20 cellular contexts compared by ENCODE assay signal in genomic region chr11:8584511-8584910, GRCh38. TPM values are rescaled to one million over a fixed set of nuclear protein-coding genes. Genes with fewer than 3 reads are reported as not detected.
DNase-seq lines count a peak whose midpoint lies in the region; ATAC-seq and TF ChIP-seq lines count a peak whose summit lies in the region.
"Had no signal": no experiment of that assay in that cellular context is flagged by ENCODE, and none has a peak within 500 bp of the region (broad histone marks: within the 10 kb centered on the region; RNA-seq: fewer than 3 reads in every experiment).

No MANE protein-coding gene starts in this region.

- TF ChIP-seq CTCF in HEK293 (tag by site-specific recombination; IDR thresholded peaks at IDR 0.05): no peak
- peak; percentile 18 for TF ChIP-seq CTCF in endodermal cell (conservative IDR thresholded peaks at IDR 0.05)
- no peak for TF ChIP-seq CTCF in lower leg skin (IDR thresholded peaks at IDR 0.05)

- 84% methylated on average over 2 of the region's 2 CpGs; no CpG with 5 or more reads in 1 of the 2 experiments for WGBS in endodermal cell (ENCODE audit: insufficient coverage in 1 of 2, insufficient read length in 1 of 2), 2 experiments
- WGBS in lower leg skin, 2 donors: 67 to 71% methylated on average over 2 of the region's 2 CpGs

- H3K9me3 ChIP-seq in HEK293 (ENCODE audit: control insufficient read depth, insufficient read depth, low read depth, low read length) (no peaks in the 10 kb centered on the region), endodermal cell (ENCODE audit: control insufficient read depth, low read length) (peaks cover 20% of the 10 kb centered on the region)
- H3K9me3 ChIP-seq: pancreas, suprapubic skin had no signal

- H3K4me3 ChIP-seq in HEK293 (ENCODE audit: low read depth, low read length): no peak overlapping the region
- no peak overlapping the region for H3K4me3 ChIP-seq in endodermal cell (ENCODE audit: low read length)
- no peak overlapping the region for H3K4me3 ChIP-seq in lower leg skin (ENCODE audit: low read depth, poor library complexity, severe bottlenecking)
- H3K4me3 ChIP-seq: cardiac muscle cell, pancreas, suprapubic skin had no signal

- H3K4me3 Mint-ChIP-seq in endodermal cell: no peak overlapping the region
- H3K4me3 Mint-ChIP-seq: activated naive CD8-positive, alpha-beta T cell treated with anti-CD3 and anti-CD28 coated beads, Interleukin-2, amount 10 ng/mL, durations not matched to agents 7 days and 5 days; activated T-helper 1 cell treated with anti-CD3 and anti-CD28 coated beads, Interleukin-12 subunit alpha, Interleukin-12 subunit beta, Interleukin-2, Interleukin-4 antibody, amounts not matched to agents 30 ng/mL and 10 ng/mL and 1 ng/mL, durations not matched to agents 14 hours and 24 hours and 36 hours; T-helper 17 cell had no signal

- H3K4me1 Mint-ChIP-seq in endodermal cell: peaks cover 6% of the 10 kb centered on the region
- H3K4me1 Mint-ChIP-seq: activated naive CD8-positive, alpha-beta T cell treated with anti-CD3 and anti-CD28 coated beads, Interleukin-2, amount 10 ng/mL, durations not matched to agents 7 days and 5 days; T-helper 17 cell had no signal

- no peak for TF ChIP-seq POLR2A in lower leg skin (IDR thresholded peaks at IDR 0.05)

- no peaks in the 10 kb centered on the region for H3K27me3 ChIP-seq in endodermal cell (ENCODE audit: control insufficient read depth, insufficient read depth, low read length, poor library complexity, severe bottlenecking)
- H3K27me3 ChIP-seq: cardiac muscle cell, pancreas had no signal

- no peak overlapping the region for H3K9ac ChIP-seq in endodermal cell (ENCODE audit: extremely low read depth, low read length, poor library complexity, severe bottlenecking)

- no peaks in the 10 kb centered on the region for H3K27me3 Mint-ChIP-seq in endodermal cell (ENCODE audit: insufficient read depth)

- H3K27ac Mint-ChIP-seq in endodermal cell: no peak overlapping the region
- H3K27ac Mint-ChIP-seq: activated naive CD8-positive, alpha-beta T cell treated with anti-CD3 and anti-CD28 coated beads, Interleukin-2, amount 10 ng/mL, durations not matched to agents 7 days and 5 days; activated T-helper 1 cell treated with anti-CD3 and anti-CD28 coated beads, Interleukin-12 subunit alpha, Interleukin-12 subunit beta, Interleukin-2, Interleukin-4 antibody, amounts not matched to agents 30 ng/mL and 10 ng/mL and 1 ng/mL, durations not matched to agents 14 hours and 24 hours and 36 hours; T-helper 17 cell had no signal

- H3K4me1 ChIP-seq in HEK293 (ENCODE audit: control insufficient read depth, insufficient read depth, low read length): no peaks in the 10 kb centered on the region
- peaks cover 3% of the 10 kb centered on the region for H3K4me1 ChIP-seq in endodermal cell (ENCODE audit: control insufficient read depth, insufficient read depth, low read length)
- H3K4me1 ChIP-seq: pancreas, suprapubic skin had no signal

- no peak for ATAC-seq in GM21447 (IDR thresholded peaks at IDR 0.05; ENCODE audit: unreplicated experiment)
- ATAC-seq: T-helper 17 cell had no signal

- peaks cover 4% of the 10 kb centered on the region for H3K36me3 Mint-ChIP-seq in endodermal cell (ENCODE audit: low read depth)

- CTCF ChIA-PET in HEK293 (lab: Yijun Ruan, JAX): interaction anchor here (0.8 to 1.4 kb wide), 3 partner anchors 9 to 27 kb away, joined by 3 to 6 read pairs (median 3); no protein-coding TSS in a partner anchor

- peaks cover 9% of the 10 kb centered on the region for H3K9me3 Mint-ChIP-seq in endodermal cell
- H3K9me3 Mint-ChIP-seq: activated T-helper 1 cell treated with anti-CD3 and anti-CD28 coated beads, Interleukin-12 subunit alpha, Interleukin-12 subunit beta, Interleukin-2, Interleukin-4 antibody, amounts not matched to agents 30 ng/mL and 10 ng/mL and 1 ng/mL, durations not matched to agents 14 hours and 24 hours and 36 hours had no signal

- H3K27ac ChIP-seq in HEK293 (ENCODE audit: extremely low read depth, low read depth, low read length) (no peak overlapping the region), endodermal cell (ENCODE audit: low read depth, low read length) (no peak overlapping the region)
- H3K27ac ChIP-seq: cardiac muscle cell, HL-60, pancreas, suprapubic skin had no signal

- H3K36me3 ChIP-seq in HEK293 (ENCODE audit: control insufficient read depth in 2 of 2, insufficient read depth in 1 of 2, low read length in 2 of 2): no peaks in the 10 kb centered on the region
- no peaks in the 10 kb centered on the region for H3K36me3 ChIP-seq in endodermal cell (ENCODE audit: control insufficient read depth, insufficient read depth, low read length)
- H3K36me3 ChIP-seq: cardiac muscle cell, pancreas, suprapubic skin had no signal

- DNase-seq in DMS153 (lab: John Stamatoyannopoulos, UW) (peak; percentile 90), NCI-H774 (lab: John Stamatoyannopoulos, UW) (peak; percentile 32), endodermal cell (peak; percentile 52), lower leg skin (ENCODE audit: low spot score in 2 of 2) (no peak)
- DNase-seq in stimulated activated CD8-positive, alpha-beta memory T cell treated with anti-CD3 and anti-CD28 coated beads, Interleukin-4, amount 100 ng/mL, for 48 hours: no peak
- DNase-seq: activated naive CD8-positive, alpha-beta T cell treated with anti-CD3 and anti-CD28 coated beads, Interleukin-2, amount 10 ng/mL, durations not matched to agents 7 days and 5 days; DMS79; effector CD4-positive, alpha-beta T cell; hippocampal formation; KBM-7; NCI-H1048; pancreas; stimulated activated CD4-positive, alpha-beta T cell treated with anti-CD3 and anti-CD28 coated beads, Interleukin-4, amount 100 ng/mL, for 24 hours; T-helper 17 cell had no signal

- intact Hi-C loops in lower leg skin (cut with DNase I; ENCODE audit: low total_unique reads): no loop called here

- POLR2A ChIA-PET in HEK293 (lab: Yijun Ruan, JAX): interaction anchor here (0.6 to 1.2 kb wide), 3 partner anchors 10 to 98 kb away, joined by 4 to 5 read pairs (median 4); partner anchors contain the start of genes RPL27A, STK33 and TRIM66

TF ChIP-seq in HEK293, 187 proteins besides CTCF, POLR2A, EP300 and RAD21:
- TF ChIP-seq ZEB2 (tag by site-specific recombination; IDR thresholded peaks at IDR 0.05) (no peak), TRIM28 (IDR thresholded peaks at IDR 0.05; ENCODE audit: borderline replicate concordance, low read length) (0 out of 2 replicates have a peak, but pooled peaks have one; percentile 15), PRDM10 (tag by site-specific recombination; IDR thresholded peaks at IDR 0.05) (peak; percentile 91)

RNA-seq across cellular contexts. Expression of gene STK33, which starts 9.5 kb away (rescaled TPM):
- total RNA-seq in endodermal cell: 10 to 100 TPM; 22.7 to 26.8 TPM
- polyA plus RNA-seq in endodermal cell (2013, experiment 1 of 2): 21.2 TPM
- 19.9 TPM for polyA plus RNA-seq in endodermal cell (2013, experiment 2 of 2)
- 1 to 10 TPM in 1 of 4 donors, under 1 TPM in 2, not detected in 1; 0.23 to 6.5 (median 0.29) TPM for total RNA-seq in lower leg skin

Comparison
In these comparisons a context has a peak if more than half of its experiments do, and no peak if none do; other contexts are left out.
1. DNase-seq: peak in DMS153 (single experiment), NCI-H774 (single experiment) and endodermal cell (single experiment); none in stimulated activated CD8-positive, alpha-beta memory T cell treated with anti-CD3 and anti-CD28 coated beads, Interleukin-4, amount 100 ng/mL, for 48 hours (single experiment) and lower leg skin (0 of 2).